ENCODE assay signal across 9 cellular contexts in genomic region chr21:44300262-44300959, GRCh38. TPM values are rescaled to one million over a fixed set of nuclear protein-coding genes. Genes with fewer than 3 reads are reported as not detected.
DNase-seq lines count a peak whose midpoint lies in the region; ATAC-seq and TF ChIP-seq lines count a peak whose summit lies in the region.
"Had no signal": no experiment of that assay in that cellular context is flagged by ENCODE, and none has a peak within 500 bp of the region (broad histone marks: within the 10 kb centered on the region; RNA-seq: fewer than 3 reads in every experiment).

No MANE protein-coding gene starts in this region.

- peaks cover 49% of the 10 kb centered on the region for H3K4me1 Mint-ChIP-seq in CD14-positive monocyte
- H3K4me1 Mint-ChIP-seq in T-helper 1 cell treated with Interleukin-12 subunit alpha and Interleukin-12 subunit beta and Interleukin-4 antibody, amounts not matched to agents 30 μg/mL and 1 μg/mL, for 36 hours (ENCODE audit: low read depth), result peaks cover 39% of the 10 kb centered on the region

- in situ Hi-C loops in G401 (cut with HindIII; ENCODE audit: low sequenced_read_pairs), result no loop called here

- peak overlapping the region; percentile 71 for H3K4me3 ChIP-seq in HUES48 (ENCODE audit: low read depth, low read length)
- H3K4me3 ChIP-seq in right cardiac atrium (ENCODE audit: low read length), result peak overlapping the region; percentile 90
- H3K4me3 ChIP-seq in rectal smooth muscle tissue (ENCODE audit: low read length), result peak overlapping the region; percentile 82

- H3K9me3 Mint-ChIP-seq in CD14-positive monocyte, result no peaks in the 10 kb centered on the region
- no peaks in the 10 kb centered on the region for H3K9me3 Mint-ChIP-seq in T-helper 1 cell treated with Interleukin-12 subunit alpha and Interleukin-12 subunit beta and Interleukin-4 antibody, amounts not matched to agents 30 μg/mL and 1 μg/mL, for 36 hours

- peaks cover 4 to 7% (median 4%) of the 10 kb centered on the region in 3 donors for H3K27me3 Mint-ChIP-seq in CD14-positive monocyte (ENCODE audit: low read depth in 3 of 3)
- H3K27me3 Mint-ChIP-seq in T-helper 1 cell treated with Interleukin-12 subunit alpha and Interleukin-12 subunit beta and Interleukin-4 antibody, amounts not matched to agents 30 μg/mL and 1 μg/mL, for 36 hours (ENCODE audit: low read depth), result no peaks in the 10 kb centered on the region

- WGBS in right cardiac atrium, result under 1% methylated on average over 67 of the region's 67 CpGs

- no peak for TF ChIP-seq CTCF in CD14-positive monocyte (IDR thresholded peaks at IDR 0.05)

- H3K27ac ChIP-seq in HUES48 (ENCODE audit: low read depth, low read length), result no peak overlapping the region
- H3K27ac ChIP-seq in right cardiac atrium (ENCODE audit: low read length), result peak overlapping the region; percentile 68
- peak overlapping the region; percentile 83 for H3K27ac ChIP-seq in rectal smooth muscle tissue (ENCODE audit: low read depth, low read length)

- ATAC-seq in GM19452 (IDR thresholded peaks at IDR 0.05; ENCODE audit: unreplicated experiment), result peak; percentile 32
- peak; percentile 67 to 74 for ATAC-seq in right cardiac atrium

- intact Hi-C loops in CD14-positive monocyte (cut with micrococcal nuclease), result loop anchor here in 1 of 2 donors (2.0 kb wide), 1 partner anchor 38 kb away; the partner anchor contains the start of gene CFAP410
- intact Hi-C loops in right cardiac atrium (cut with DNase I), result no loop called here

- no peak for DNase-seq in CD14-positive monocyte (ENCODE audit: low spot score)
- peak in 34 of 58 donors; percentile 11 to 66 (median 39) for DNase-seq in anterior cingulate cortex (lab: John Stamatoyannopoulos, UW)
- peak; percentile 86 to 94 (median 93) for DNase-seq in right cardiac atrium
- DNase-seq in G401 (ENCODE audit: low spot score), result no peak

- H3K36me3 Mint-ChIP-seq in CD14-positive monocyte, result peaks cover 3 to 5% of the 10 kb centered on the region in 2 donors
- H3K36me3 Mint-ChIP-seq in T-helper 1 cell treated with Interleukin-12 subunit alpha and Interleukin-12 subunit beta and Interleukin-4 antibody, amounts not matched to agents 30 μg/mL and 1 μg/mL, for 36 hours (ENCODE audit: low read depth), result peaks cover 8% of the 10 kb centered on the region

- H3K4me1 ChIP-seq in HUES48 (ENCODE audit: control insufficient read depth, insufficient read depth, low read length) (peaks cover 5% of the 10 kb centered on the region; the same call in 1 of the 2 replicates), right cardiac atrium (ENCODE audit: control insufficient read depth, insufficient read depth, low read length) (peaks cover 3% of the 10 kb centered on the region), rectal smooth muscle tissue (ENCODE audit: control insufficient read depth, insufficient read depth, low read length) (peaks cover 9% of the 10 kb centered on the region)

- peak overlapping the region in 4 of 7 donors; percentile 53 to 80 (median 70) for H3K27ac Mint-ChIP-seq in CD14-positive monocyte
- peak overlapping the region; percentile 72 for H3K27ac Mint-ChIP-seq in T-helper 1 cell treated with Interleukin-12 subunit alpha and Interleukin-12 subunit beta and Interleukin-4 antibody, amounts not matched to agents 30 μg/mL and 1 μg/mL, for 36 hours

- H3K9me3 ChIP-seq in HUES48 (ENCODE audit: control insufficient read depth, insufficient read depth, low read length), result no peaks in the 10 kb centered on the region
- no peaks in the 10 kb centered on the region for H3K9me3 ChIP-seq in right cardiac atrium (ENCODE audit: control insufficient read depth, low read length)

- H3K4me3 Mint-ChIP-seq in CD14-positive monocyte, result peak overlapping the region; percentile 80 to 85
- H3K4me3 Mint-ChIP-seq in T-helper 1 cell treated with Interleukin-12 subunit alpha and Interleukin-12 subunit beta and Interleukin-4 antibody, amounts not matched to agents 30 μg/mL and 1 μg/mL, for 36 hours, result peak overlapping the region; percentile 82

- peak overlapping the region; percentile 39; the same call in 1 of the 2 replicates for H3K9ac ChIP-seq in HUES48 (ENCODE audit: low read depth, low read length)
- peak overlapping the region; percentile 75 for H3K9ac ChIP-seq in rectal smooth muscle tissue (ENCODE audit: low read length)

- H3K36me3 ChIP-seq in HUES48 (ENCODE audit: control insufficient read depth, insufficient read depth, low read length) (no peaks in the 10 kb centered on the region), rectal smooth muscle tissue (ENCODE audit: control insufficient read depth, insufficient read depth, low read length) (no peaks in the 10 kb centered on the region)

- H3K27me3 ChIP-seq in HUES48 (ENCODE audit: control insufficient read depth, insufficient read depth, low read length) (peaks cover 4% of the 10 kb centered on the region), right cardiac atrium (ENCODE audit: control insufficient read depth, insufficient read depth) (no peaks in the 10 kb centered on the region), rectal smooth muscle tissue (ENCODE audit: control insufficient read depth, insufficient read depth, low read length) (peaks cover 3% of the 10 kb centered on the region)

RNA-seq across cellular contexts. Expression of gene PFKL, which starts 0.6 kb away (rescaled TPM):
- polyA plus RNA-seq in CD14-positive monocyte (100 to 1,000 TPM; 105 to 113 TPM), right cardiac atrium (42.8 TPM)
- 10 to 100 TPM; 43.2 to 54.9 (median 49.6) TPM for total RNA-seq in right cardiac atrium
- total RNA-seq in G401 (2014; rRNA removed; shearing (Covaris generic)), result 174 and 182 TPM in 2 replicates

RNA-seq across cellular contexts. Expression of gene AIRE, which starts 14.7 kb away (rescaled TPM):
- polyA plus RNA-seq in CD14-positive monocyte, result not detected
- under 1 TPM in 3 of 4 donors, not detected in 1; 0.11 to 0.14 (median 0.14) TPM for total RNA-seq in right cardiac atrium
- 0.05 TPM for polyA plus RNA-seq in right cardiac atrium
- total RNA-seq in G401 (2014; rRNA removed; shearing (Covaris generic)), result 0.86 and 1.7 TPM in 2 replicates

RNA-seq across cellular contexts. Expression of gene DNMT3L, which starts 38.7 kb away (rescaled TPM):
- polyA plus RNA-seq in CD14-positive monocyte, result not detected
- not detected for total RNA-seq in right cardiac atrium
- not detected for polyA plus RNA-seq in right cardiac atrium
- total RNA-seq in G401 (2014; rRNA removed; shearing (Covaris generic)), result 0.20 and 2.2 TPM in 2 replicates
- total RNA-seq: T-helper 2 cell treated with Interferon-gamma antibody and Interleukin-4, amounts not matched to agents 100 ng/mL and 5 ng/mL, for 36 hours had no signal

RNA-seq across cellular contexts. Expression of gene CFAP410, which starts 38.8 kb away (rescaled TPM):
- 10 to 100 TPM; 14.8 to 17.3 TPM for polyA plus RNA-seq in CD14-positive monocyte
- 10 to 100 TPM; 13.2 to 19.8 (median 17.6) TPM for total RNA-seq in right cardiac atrium
- 16.8 TPM for polyA plus RNA-seq in right cardiac atrium
- total RNA-seq in G401 (2014; rRNA removed; shearing (Covaris generic)), result 19.2 and 31.9 TPM in 2 replicates

RNA-seq across cellular contexts. Expression of gene TRPM2, which starts 53.0 kb away (rescaled TPM):
- polyA plus RNA-seq in CD14-positive monocyte, result 10 to 100 TPM in 1 of 2 donors, 1 to 10 TPM in 1; 7.6 to 12.2 TPM
- total RNA-seq in right cardiac atrium, result 1 to 10 TPM; 1.0 to 1.7 (median 1.4) TPM
- 0.61 TPM for polyA plus RNA-seq in right cardiac atrium
- total RNA-seq in G401 (2014; rRNA removed; shearing (Covaris generic)), result 0.12 TPM in 1 of 2 replicates, not detected in the other

Comparison
In these comparisons a context has a peak if more than half of its experiments do, and no peak if none do; other contexts are left out.
1. DNase-seq: peak in anterior cingulate cortex (34 of 58) and right cardiac atrium (3 of 3); none in CD14-positive monocyte (single experiment) and G401 (single experiment).
2. Peak in every context shown above with its lines, with median percentiles within 50 percentile points of each other: H3K4me3 ChIP-seq.